Comparison of ENCODE assay signal across 8 cellular contexts in the genomic region with DNA sequence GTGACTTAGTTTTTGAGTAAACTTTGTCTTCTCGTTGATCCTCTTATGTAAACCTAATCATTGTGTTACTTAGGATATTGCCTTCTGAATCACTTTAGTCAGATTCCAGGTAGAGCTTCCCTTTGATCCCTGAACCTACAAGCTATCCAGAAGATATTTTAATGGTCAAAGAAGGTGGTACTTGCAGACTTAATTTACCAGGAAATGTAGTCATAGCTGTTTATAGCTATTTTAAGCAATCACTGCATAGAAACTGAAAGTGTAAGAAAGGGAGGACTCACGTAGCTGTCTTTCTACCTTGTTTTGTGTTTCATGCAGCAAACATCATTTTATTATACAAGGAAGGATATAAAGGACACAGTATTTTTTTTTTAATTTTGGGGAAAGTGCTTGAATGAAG.
DNase-seq lines count a peak whose midpoint lies in the region; ATAC-seq and TF ChIP-seq lines count a peak whose summit lies in the region.

No MANE protein-coding gene starts in this region.

- H3K4me1 ChIP-seq in effector memory CD4-positive, alpha-beta T cell (ENCODE audit: control insufficient read depth, insufficient read depth, low read length, poor library complexity, severe bottlenecking), result no peaks in the 10 kb centered on the region
- peaks cover 8% of the 10 kb centered on the region for H3K4me1 ChIP-seq in suprapubic skin

- H3K4me1 Mint-ChIP-seq in CD14-positive monocyte, result peaks cover 13% of the 10 kb centered on the region

- peak overlapping the region; percentile 18 for H3K4me3 ChIP-seq in effector memory CD4-positive, alpha-beta T cell (ENCODE audit: insufficient read depth, low read depth, low read length, poor library complexity, severe bottlenecking)
- H3K4me3 ChIP-seq in suprapubic skin, result peak overlapping the region; percentile 21

- H3K9me3 Mint-ChIP-seq in CD14-positive monocyte, result no peaks in the 10 kb centered on the region

- peak overlapping the region in 2 of 7 donors; percentile 40 to 73 for H3K27ac Mint-ChIP-seq in CD14-positive monocyte

- no peaks in the 10 kb centered on the region for H3K9me3 ChIP-seq in effector memory CD4-positive, alpha-beta T cell (ENCODE audit: control insufficient read depth, low read length)
- H3K9me3 ChIP-seq in suprapubic skin, result no peaks in the 10 kb centered on the region

- peak overlapping the region; percentile 27 to 47 for H3K4me3 Mint-ChIP-seq in CD14-positive monocyte

- H3K36me3 ChIP-seq in effector memory CD4-positive, alpha-beta T cell (ENCODE audit: control insufficient read depth, insufficient read depth, low read length), result no peaks in the 10 kb centered on the region
- no peaks in the 10 kb centered on the region for H3K36me3 ChIP-seq in suprapubic skin

- no peaks in the 10 kb centered on the region for H3K27me3 ChIP-seq in effector memory CD4-positive, alpha-beta T cell (replicated peaks; ENCODE audit: control insufficient read depth, insufficient read depth, low read length, poor library complexity, severe bottlenecking)
- no peaks in the 10 kb centered on the region for H3K27me3 ChIP-seq in suprapubic skin

- TF ChIP-seq EP300 in suprapubic skin (IDR thresholded peaks at IDR 0.05), result no peak

- WGBS in suprapubic skin, result 22% methylated on average over 2 of the region's 2 CpGs

- intact Hi-C loops in CD14-positive monocyte (cut with micrococcal nuclease), result no loop called here

- no peaks in the 10 kb centered on the region for H3K27me3 Mint-ChIP-seq in CD14-positive monocyte (ENCODE audit: low read depth in 3 of 3)

- no peak overlapping the region for H3K27ac ChIP-seq in effector memory CD4-positive, alpha-beta T cell (ENCODE audit: insufficient read depth, low read length, poor library complexity, severe bottlenecking)
- no peak overlapping the region for H3K27ac ChIP-seq in suprapubic skin

- peaks cover 3 to 4% of the 10 kb centered on the region in 2 donors for H3K36me3 Mint-ChIP-seq in CD14-positive monocyte

- TF ChIP-seq CTCF in CD14-positive monocyte (IDR thresholded peaks at IDR 0.05) (no peak), suprapubic skin (IDR thresholded peaks at IDR 0.05) (no peak)

- DNase-seq in CD14-positive monocyte (ENCODE audit: low spot score) (no peak), suprapubic skin (ENCODE audit: low spot score in 2 of 2) (no peak), NCI-H2107 (lab: John Stamatoyannopoulos, UW) (no peak), NCI-H524 treated with DMSO at 0.1 percent for 48 hours (lab: John Stamatoyannopoulos, UW) (no peak), NCI-H146 (lab: John Stamatoyannopoulos, UW) (no peak)
- DNase-seq in effector memory CD4-positive, alpha-beta T cell, result no peak

- no peak for TF ChIP-seq POLR2A in suprapubic skin (IDR thresholded peaks at IDR 0.05)

- ATAC-seq in GM19452 (IDR thresholded peaks at IDR 0.05; ENCODE audit: unreplicated experiment), result peak; percentile 93
- ATAC-seq in HG03460 (IDR thresholded peaks at IDR 0.05; ENCODE audit: unreplicated experiment), result peak; percentile 94
